1 cellular context compared by ENCODE assay signal in the genomic region with DNA sequence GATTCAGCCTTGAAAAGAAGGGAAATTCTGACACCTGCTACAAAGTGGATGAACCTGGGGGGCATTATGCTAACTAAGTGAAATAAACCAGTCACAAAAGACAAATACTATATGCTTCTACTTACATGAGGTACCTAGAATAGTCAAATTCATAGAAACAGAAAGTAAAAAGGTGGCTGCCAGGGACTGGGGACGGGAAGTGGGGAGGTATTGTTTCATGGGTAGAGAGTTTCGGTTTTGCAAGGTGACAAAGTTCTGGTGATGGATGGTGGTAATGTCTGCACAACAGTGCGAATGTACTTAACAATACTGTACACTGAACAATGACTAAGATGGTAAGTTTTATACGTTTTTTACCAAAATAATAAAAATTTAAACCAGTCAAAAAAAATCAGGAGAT.
TF ChIP-seq lines count a peak whose summit lies in the region.

No MANE protein-coding gene starts in this region.

TF ChIP-seq in GM12878, 131 proteins besides CTCF, POLR2A, EP300 and RAD21 (continued from another document):
- TF ChIP-seq, protein P1, sequence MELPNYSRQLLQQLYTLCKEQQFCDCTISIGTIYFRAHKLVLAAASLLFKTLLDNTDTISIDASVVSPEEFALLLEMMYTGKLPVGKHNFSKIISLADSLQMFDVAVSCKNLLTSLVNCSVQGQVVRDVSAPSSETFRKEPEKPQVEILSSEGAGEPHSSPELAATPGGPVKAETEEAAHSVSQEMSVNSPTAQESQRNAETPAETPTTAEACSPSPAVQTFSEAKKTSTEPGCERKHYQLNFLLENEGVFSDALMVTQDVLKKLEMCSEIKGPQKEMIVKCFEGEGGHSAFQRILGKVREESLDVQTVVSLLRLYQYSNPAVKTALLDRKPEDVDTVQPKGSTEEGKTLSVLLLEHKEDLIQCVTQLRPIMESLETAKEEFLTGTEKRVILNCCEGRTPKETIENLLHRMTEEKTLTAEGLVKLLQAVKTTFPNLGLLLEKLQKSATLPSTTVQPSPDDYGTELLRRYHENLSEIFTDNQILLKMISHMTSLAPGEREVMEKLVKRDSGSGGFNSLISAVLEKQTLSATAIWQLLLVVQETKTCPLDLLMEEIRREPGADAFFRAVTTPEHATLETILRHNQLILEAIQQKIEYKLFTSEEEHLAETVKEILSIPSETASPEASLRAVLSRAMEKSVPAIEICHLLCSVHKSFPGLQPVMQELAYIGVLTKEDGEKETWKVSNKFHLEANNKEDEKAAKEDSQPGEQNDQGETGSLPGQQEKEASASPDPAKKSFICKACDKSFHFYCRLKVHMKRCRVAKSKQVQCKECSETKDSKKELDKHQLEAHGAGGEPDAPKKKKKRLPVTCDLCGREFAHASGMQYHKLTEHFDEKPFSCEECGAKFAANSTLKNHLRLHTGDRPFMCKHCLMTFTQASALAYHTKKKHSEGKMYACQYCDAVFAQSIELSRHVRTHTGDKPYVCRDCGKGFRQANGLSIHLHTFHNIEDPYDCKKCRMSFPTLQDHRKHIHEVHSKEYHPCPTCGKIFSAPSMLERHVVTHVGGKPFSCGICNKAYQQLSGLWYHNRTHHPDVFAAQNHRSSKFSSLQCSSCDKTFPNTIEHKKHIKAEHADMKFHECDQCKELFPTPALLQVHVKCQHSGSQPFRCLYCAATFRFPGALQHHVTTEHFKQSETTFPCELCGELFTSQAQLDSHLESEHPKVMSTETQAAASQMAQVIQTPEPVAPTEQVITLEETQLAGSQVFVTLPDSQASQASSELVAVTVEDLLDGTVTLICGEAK (IDR thresholded peaks at IDR 0.05; ENCODE audit: borderline replicate concordance) = no peak; the same call in 1 of the 2 replicates
- TF ChIP-seq RCOR1 (conservative IDR thresholded peaks at IDR 0.05; ENCODE audit: low read depth, low read length) (no peak), KLF5 (IDR thresholded peaks at IDR 0.05; ENCODE audit: partially characterized antibody) (no peak), MTA3 (IDR thresholded peaks at IDR 0.05; ENCODE audit: borderline replicate concordance, low read length) (peak; percentile 54; the same call in 1 of the 2 replicates), TARDBP (IDR thresholded peaks at IDR 0.05; ENCODE audit: borderline replicate concordance) (no peak), JUNB (IDR thresholded peaks at IDR 0.05) (peak; percentile 30; the same call in 1 of the 2 replicates), ZBED1 (IDR thresholded peaks at IDR 0.05; ENCODE audit: borderline replicate concordance) (no peak), KAT2A (conservative IDR thresholded peaks at IDR 0.05; ENCODE audit: control insufficient read depth, low read depth, low read length) (no peak), CEBPB (IDR thresholded peaks at IDR 0.05; ENCODE audit: borderline replicate concordance in 1 of 2, low read depth in 2 of 2, low read length in 2 of 2) (no peak), SMAD1 (IDR thresholded peaks at IDR 0.05; ENCODE audit: low read depth, partially characterized antibody) (no peak), HDAC6 (IDR thresholded peaks at IDR 0.05; ENCODE audit: unreplicated experiment) (no peak), CHD2 (IDR thresholded peaks at IDR 0.05; ENCODE audit: borderline replicate concordance, low read depth, low read length) (peak; percentile 56; the same call in 1 of the 2 replicates), STAT1 (conservative IDR thresholded peaks at IDR 0.05) (no peak), ZNF622 (IDR thresholded peaks at IDR 0.05) (no peak), CREM (IDR thresholded peaks at IDR 0.05; ENCODE audit: low read depth) (peak; percentile 53; the same call in 1 of the 2 replicates), MYB (IDR thresholded peaks at IDR 0.05; ENCODE audit: borderline replicate concordance, low read depth, low read length) (no peak), MEF2A (IDR thresholded peaks at IDR 0.05; ENCODE audit: insufficient read depth, low read depth, low read length) (0 out of 2 replicates have a peak, but pooled peaks have one; percentile 19), HDGF (IDR thresholded peaks at IDR 0.05) (no peak), RBBP5 (conservative IDR thresholded peaks at IDR 0.05) (no peak), HCFC1 (IDR thresholded peaks at IDR 0.05; ENCODE audit: low read length) (no peak), ZNF24 (IDR thresholded peaks at IDR 0.05) (no peak), ETV6 (conservative IDR thresholded peaks at IDR 0.05 in 1 of 2, IDR thresholded peaks at IDR 0.05 in 1 of 2; ENCODE audit: borderline replicate concordance in 1 of 2, low read depth in 1 of 2) (peak in 1 of 2 experiments; percentile 81; a peak in 2 of 4 replicates), ZNF274 (IDR thresholded peaks at IDR 0.05; ENCODE audit: insufficient read depth, insufficient read length) (no peak), SPI1 (IDR thresholded peaks at IDR 0.05; ENCODE audit: borderline replicate concordance, insufficient read depth, low read depth, low read length) (peak; percentile 95), SUZ12 (IDR thresholded peaks at IDR 0.05; ENCODE audit: unreplicated experiment) (no peak), POU2F2 (IDR thresholded peaks at IDR 0.05; ENCODE audit: borderline replicate concordance, low read depth, low read length) (peak; percentile 68; the same call in 1 of the 3 replicates), POLR2AphosphoS2 (IDR thresholded peaks at IDR 0.05; ENCODE audit: low read depth, low read length) (no peak), HDAC2 (IDR thresholded peaks at IDR 0.05) (no peak), NR2C2 (IDR thresholded peaks at IDR 0.05; ENCODE audit: borderline replicate concordance, control insufficient read depth, insufficient read length, low read depth) (no peak)
- TF ChIP-seq, protein P2, sequence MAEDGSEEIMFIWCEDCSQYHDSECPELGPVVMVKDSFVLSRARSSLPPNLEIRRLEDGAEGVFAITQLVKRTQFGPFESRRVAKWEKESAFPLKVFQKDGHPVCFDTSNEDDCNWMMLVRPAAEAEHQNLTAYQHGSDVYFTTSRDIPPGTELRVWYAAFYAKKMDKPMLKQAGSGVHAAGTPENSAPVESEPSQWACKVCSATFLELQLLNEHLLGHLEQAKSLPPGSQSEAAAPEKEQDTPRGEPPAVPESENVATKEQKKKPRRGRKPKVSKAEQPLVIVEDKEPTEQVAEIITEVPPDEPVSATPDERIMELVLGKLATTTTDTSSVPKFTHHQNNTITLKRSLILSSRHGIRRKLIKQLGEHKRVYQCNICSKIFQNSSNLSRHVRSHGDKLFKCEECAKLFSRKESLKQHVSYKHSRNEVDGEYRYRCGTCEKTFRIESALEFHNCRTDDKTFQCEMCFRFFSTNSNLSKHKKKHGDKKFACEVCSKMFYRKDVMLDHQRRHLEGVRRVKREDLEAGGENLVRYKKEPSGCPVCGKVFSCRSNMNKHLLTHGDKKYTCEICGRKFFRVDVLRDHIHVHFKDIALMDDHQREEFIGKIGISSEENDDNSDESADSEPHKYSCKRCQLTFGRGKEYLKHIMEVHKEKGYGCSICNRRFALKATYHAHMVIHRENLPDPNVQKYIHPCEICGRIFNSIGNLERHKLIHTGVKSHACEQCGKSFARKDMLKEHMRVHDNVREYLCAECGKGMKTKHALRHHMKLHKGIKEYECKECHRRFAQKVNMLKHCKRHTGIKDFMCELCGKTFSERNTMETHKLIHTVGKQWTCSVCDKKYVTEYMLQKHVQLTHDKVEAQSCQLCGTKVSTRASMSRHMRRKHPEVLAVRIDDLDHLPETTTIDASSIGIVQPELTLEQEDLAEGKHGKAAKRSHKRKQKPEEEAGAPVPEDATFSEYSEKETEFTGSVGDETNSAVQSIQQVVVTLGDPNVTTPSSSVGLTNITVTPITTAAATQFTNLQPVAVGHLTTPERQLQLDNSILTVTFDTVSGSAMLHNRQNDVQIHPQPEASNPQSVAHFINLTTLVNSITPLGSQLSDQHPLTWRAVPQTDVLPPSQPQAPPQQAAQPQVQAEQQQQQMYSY (CRISPR knock-in tag; IDR thresholded peaks at IDR 0.05) = no peak
- TF ChIP-seq, protein P3, sequence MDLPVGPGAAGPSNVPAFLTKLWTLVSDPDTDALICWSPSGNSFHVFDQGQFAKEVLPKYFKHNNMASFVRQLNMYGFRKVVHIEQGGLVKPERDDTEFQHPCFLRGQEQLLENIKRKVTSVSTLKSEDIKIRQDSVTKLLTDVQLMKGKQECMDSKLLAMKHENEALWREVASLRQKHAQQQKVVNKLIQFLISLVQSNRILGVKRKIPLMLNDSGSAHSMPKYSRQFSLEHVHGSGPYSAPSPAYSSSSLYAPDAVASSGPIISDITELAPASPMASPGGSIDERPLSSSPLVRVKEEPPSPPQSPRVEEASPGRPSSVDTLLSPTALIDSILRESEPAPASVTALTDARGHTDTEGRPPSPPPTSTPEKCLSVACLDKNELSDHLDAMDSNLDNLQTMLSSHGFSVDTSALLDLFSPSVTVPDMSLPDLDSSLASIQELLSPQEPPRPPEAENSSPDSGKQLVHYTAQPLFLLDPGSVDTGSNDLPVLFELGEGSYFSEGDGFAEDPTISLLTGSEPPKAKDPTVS (IDR thresholded peaks at IDR 0.05; ENCODE audit: low read depth, low read length) = no peak
- TF ChIP-seq, protein P4, sequence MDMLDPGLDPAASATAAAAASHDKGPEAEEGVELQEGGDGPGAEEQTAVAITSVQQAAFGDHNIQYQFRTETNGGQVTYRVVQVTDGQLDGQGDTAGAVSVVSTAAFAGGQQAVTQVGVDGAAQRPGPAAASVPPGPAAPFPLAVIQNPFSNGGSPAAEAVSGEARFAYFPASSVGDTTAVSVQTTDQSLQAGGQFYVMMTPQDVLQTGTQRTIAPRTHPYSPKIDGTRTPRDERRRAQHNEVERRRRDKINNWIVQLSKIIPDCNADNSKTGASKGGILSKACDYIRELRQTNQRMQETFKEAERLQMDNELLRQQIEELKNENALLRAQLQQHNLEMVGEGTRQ (IDR thresholded peaks at IDR 0.05; ENCODE audit: borderline replicate concordance, low read depth, low read length) = no peak
- TF ChIP-seq, protein P5, sequence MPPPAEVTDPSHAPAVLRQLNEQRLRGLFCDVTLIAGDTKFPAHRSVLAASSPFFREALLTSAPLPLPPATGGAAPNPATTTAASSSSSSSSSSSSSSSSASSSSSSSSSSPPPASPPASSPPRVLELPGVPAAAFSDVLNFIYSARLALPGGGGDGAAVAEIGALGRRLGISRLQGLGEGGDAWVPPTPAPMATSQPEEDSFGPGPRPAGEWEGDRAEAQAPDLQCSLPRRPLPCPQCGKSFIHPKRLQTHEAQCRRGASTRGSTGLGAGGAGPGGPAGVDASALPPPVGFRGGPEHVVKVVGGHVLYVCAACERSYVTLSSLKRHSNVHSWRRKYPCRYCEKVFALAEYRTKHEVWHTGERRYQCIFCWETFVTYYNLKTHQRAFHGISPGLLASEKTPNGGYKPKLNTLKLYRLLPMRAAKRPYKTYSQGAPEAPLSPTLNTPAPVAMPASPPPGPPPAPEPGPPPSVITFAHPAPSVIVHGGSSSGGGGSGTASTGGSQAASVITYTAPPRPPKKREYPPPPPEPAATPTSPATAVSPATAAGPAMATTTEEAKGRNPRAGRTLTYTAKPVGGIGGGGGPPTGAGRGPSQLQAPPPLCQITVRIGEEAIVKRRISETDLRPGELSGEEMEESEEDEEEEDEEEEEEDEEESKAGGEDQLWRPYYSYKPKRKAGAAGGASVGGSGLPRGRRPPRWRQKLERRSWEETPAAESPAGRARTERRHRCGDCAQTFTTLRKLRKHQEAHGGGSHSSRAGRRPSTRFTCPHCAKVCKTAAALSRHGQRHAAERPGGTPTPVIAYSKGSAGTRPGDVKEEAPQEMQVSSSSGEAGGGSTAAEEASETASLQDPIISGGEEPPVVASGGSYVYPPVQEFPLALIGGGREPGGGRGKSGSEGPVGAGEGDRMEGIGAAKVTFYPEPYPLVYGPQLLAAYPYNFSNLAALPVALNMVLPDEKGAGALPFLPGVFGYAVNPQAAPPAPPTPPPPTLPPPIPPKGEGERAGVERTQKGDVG (CRISPR knock-in tag; IDR thresholded peaks at IDR 0.05) = no peak
- TF ChIP-seq, protein P6, sequence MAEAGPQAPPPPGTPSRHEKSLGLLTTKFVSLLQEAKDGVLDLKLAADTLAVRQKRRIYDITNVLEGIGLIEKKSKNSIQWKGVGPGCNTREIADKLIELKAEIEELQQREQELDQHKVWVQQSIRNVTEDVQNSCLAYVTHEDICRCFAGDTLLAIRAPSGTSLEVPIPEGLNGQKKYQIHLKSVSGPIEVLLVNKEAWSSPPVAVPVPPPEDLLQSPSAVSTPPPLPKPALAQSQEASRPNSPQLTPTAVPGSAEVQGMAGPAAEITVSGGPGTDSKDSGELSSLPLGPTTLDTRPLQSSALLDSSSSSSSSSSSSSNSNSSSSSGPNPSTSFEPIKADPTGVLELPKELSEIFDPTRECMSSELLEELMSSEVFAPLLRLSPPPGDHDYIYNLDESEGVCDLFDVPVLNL (IDR thresholded peaks at IDR 0.05; ENCODE audit: low read depth, low read length) = no peak
- TF ChIP-seq, protein P7, sequence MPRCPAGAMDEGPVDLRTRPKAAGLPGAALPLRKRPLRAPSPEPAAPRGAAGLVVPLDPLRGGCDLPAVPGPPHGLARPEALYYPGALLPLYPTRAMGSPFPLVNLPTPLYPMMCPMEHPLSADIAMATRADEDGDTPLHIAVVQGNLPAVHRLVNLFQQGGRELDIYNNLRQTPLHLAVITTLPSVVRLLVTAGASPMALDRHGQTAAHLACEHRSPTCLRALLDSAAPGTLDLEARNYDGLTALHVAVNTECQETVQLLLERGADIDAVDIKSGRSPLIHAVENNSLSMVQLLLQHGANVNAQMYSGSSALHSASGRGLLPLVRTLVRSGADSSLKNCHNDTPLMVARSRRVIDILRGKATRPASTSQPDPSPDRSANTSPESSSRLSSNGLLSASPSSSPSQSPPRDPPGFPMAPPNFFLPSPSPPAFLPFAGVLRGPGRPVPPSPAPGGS (IDR thresholded peaks at IDR 0.05; ENCODE audit: borderline replicate concordance, insufficient read depth, low read depth, low read length, poor library complexity, severe bottlenecking) = no peak
TF ChIP-seq in GM12878: peak in this region for 29.
